8 cellular contexts compared by ENCODE assay signal in genomic region chr3:33437556-33438283, GRCh38. TPM values are rescaled to one million over a fixed set of nuclear protein-coding genes. Genes with fewer than 3 reads are reported as not detected.
DNase-seq lines count a peak whose midpoint lies in the region; ATAC-seq, FAIRE-seq and TF ChIP-seq lines count a peak whose summit lies in the region.

No MANE protein-coding gene starts in this region.

- FAIRE-seq in pancreas (lab: Jason Lieb, UNC) = no peak

- no peak for ATAC-seq in pancreas
- ATAC-seq in HG02588 (IDR thresholded peaks at IDR 0.05; ENCODE audit: unreplicated experiment) = no peak

- no peaks in the 10 kb centered on the region for H3K27me3 ChIP-seq in pancreas

- TF ChIP-seq CTCF in GM12865 (IDR thresholded peaks at IDR 0.05; ENCODE audit: insufficient read depth, low read depth, low read length, missing control alignments) (no peak), epithelial cell of proximal tubule (conservative IDR thresholded peaks at IDR 0.05; ENCODE audit: low read depth, low read length) (no peak), pancreas (IDR thresholded peaks at IDR 0.05) (no peak)

- peak overlapping the region; percentile 3 to 98 (median 65) for H3K27ac ChIP-seq in pancreas

- H3K4me3 ChIP-seq in GM12865 (ENCODE audit: low read depth, low read length) (peak overlapping the region; percentile 99), epithelial cell of proximal tubule (ENCODE audit: low read depth, low read length) (peak overlapping the region; percentile 68), pancreas (peak overlapping the region in 2 of 4 donors; percentile 81 to 91)

- no peaks in the 10 kb centered on the region for H3K9me3 ChIP-seq in pancreas

- H3K36me3 ChIP-seq in pancreas = no peaks in the 10 kb centered on the region

- intact Hi-C loops in pancreas (cut with DNase I) = no loop called here

- H3K4me1 ChIP-seq in pancreas = peaks cover 29 to 39% (median 32%) of the 10 kb centered on the region in 3 donors

- peak; percentile 37 for DNase-seq in GM12865 (ENCODE audit: low read depth)
- DNase-seq in RKO (ENCODE audit: low spot score) = peak; percentile 83
- no peak for DNase-seq in epithelial cell of proximal tubule (ENCODE audit: low read depth)
- no peak for DNase-seq in pancreas
- DNase-seq in activated CD4-positive, CD25-positive, alpha-beta regulatory T cell (lab: John Stamatoyannopoulos, UW) = no peak
- DNase-seq in activated effector memory CD4-positive, alpha-beta T cell treated with Interleukin-2 at 50 U/mL for 16 hours = no peak
- DNase-seq in middle frontal gyrus (ENCODE audit: extremely low spot score, low spot score) = no peak

- WGBS in pancreas, 2 donors = 37 to 41% methylated on average over 3 of the region's 3 CpGs

RNA-seq across cellular contexts. Expression of gene UBP1, which starts 2.5 kb away (rescaled TPM):
- 38.3 and 42.9 TPM in 2 replicates for total RNA-seq in epithelial cell of proximal tubule
- 10 to 100 TPM; 16.1 to 42.9 (median 21.7) TPM for total RNA-seq in pancreas
- polyA plus RNA-seq in pancreas = 10 to 100 TPM; 16.5 to 27.8 TPM

Comparison
In these comparisons a context has a peak if more than half of its experiments do, and no peak if none do; other contexts are left out.
1. DNase-seq: peak in GM12865 (single experiment) and RKO (single experiment); none in epithelial cell of proximal tubule (single experiment), pancreas (0 of 6), activated CD4-positive, CD25-positive, alpha-beta regulatory T cell (0 of 4), activated effector memory CD4-positive, alpha-beta T cell treated with Interleukin-2 at 50 U/mL for 16 hours (single experiment) and middle frontal gyrus (single experiment).